9 cellular contexts compared by ENCODE assay signal in the genomic region with DNA sequence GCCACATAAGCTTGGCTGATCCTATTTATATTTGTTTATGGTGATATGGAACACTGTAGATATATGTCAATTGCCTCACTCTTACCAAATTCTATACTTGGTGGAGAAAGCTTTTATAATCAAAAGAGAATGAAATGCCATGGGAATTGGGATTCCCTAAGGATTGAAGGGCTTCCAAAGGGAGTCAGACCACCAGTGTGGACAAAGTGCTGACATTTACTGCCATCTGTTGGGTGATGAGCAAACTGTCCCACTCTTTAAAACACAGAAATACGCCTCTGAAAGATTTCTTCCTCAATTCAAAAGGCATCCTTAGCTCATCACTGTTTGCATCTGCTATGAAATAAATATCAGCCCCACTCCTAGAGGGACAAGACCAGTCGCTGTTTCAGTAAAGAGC. TPM values are rescaled to one million over a fixed set of nuclear protein-coding genes. Genes with fewer than 3 reads are reported as not detected.
A peak's percentile ranks its signal among the peaks of the same experiment; 100 is the strongest.
DNase-seq lines count a peak whose midpoint lies in the region; ATAC-seq and TF ChIP-seq lines count a peak whose summit lies in the region.
"Had no signal": no experiment of that assay in that cellular context is flagged by ENCODE, and none has a peak within 500 bp of the region (broad histone marks: within the 10 kb centered on the region; RNA-seq: fewer than 3 reads in every experiment).

No MANE protein-coding gene starts in this region.

- in situ Hi-C loops in brain microvascular endothelial cell (cut with HindIII; ENCODE audit: low pct_ligation_motif_present, low sequenced_read_pairs): no loop called here

- ATAC-seq in GM21619 (IDR thresholded peaks at IDR 0.05; ENCODE audit: unreplicated experiment): no peak

- no peaks in the 10 kb centered on the region for H4K20me1 ChIP-seq in osteoblast (ENCODE audit: insufficient read depth, low read length)

- peaks cover 14% of the 10 kb centered on the region for H3K27me3 ChIP-seq in brain microvascular endothelial cell (replicated peaks)
- peaks cover 38% of the 10 kb centered on the region for H3K27me3 ChIP-seq in osteoblast (ENCODE audit: insufficient read depth, low read length)

- no peaks in the 10 kb centered on the region for H3K4me1 ChIP-seq in osteoblast (ENCODE audit: insufficient read depth, low read length)

- H3K27ac ChIP-seq in brain microvascular endothelial cell (no peak overlapping the region), osteoblast (ENCODE audit: low read depth, low read length) (no peak overlapping the region), caudate nucleus (ENCODE audit: low read depth, low read length) (no peak overlapping the region)

- no peaks in the 10 kb centered on the region for H3K79me2 ChIP-seq in osteoblast (ENCODE audit: insufficient read depth, low read length)

- no peak overlapping the region for H3K4me2 ChIP-seq in osteoblast (ENCODE audit: insufficient read depth, low read length)

- TF ChIP-seq CTCF in brain microvascular endothelial cell (IDR thresholded peaks at IDR 0.05; ENCODE audit: low read depth, low read length, missing control alignments): peak; percentile 70
- TF ChIP-seq CTCF in osteoblast (IDR thresholded peaks at IDR 0.05; ENCODE audit: extremely low read depth, low read depth, low read length): peak; percentile 52

- H3K4me3 ChIP-seq in brain microvascular endothelial cell (ENCODE audit: low read depth, low read length): no peak overlapping the region
- H3K4me3 ChIP-seq in osteoblast (ENCODE audit: insufficient read depth, low read length): no peak overlapping the region

- H2AFZ ChIP-seq in osteoblast (ENCODE audit: low read length): no peak overlapping the region

- H3K36me3 ChIP-seq in brain microvascular endothelial cell (replicated peaks) (no peaks in the 10 kb centered on the region), osteoblast (ENCODE audit: insufficient read depth, low read length) (no peaks in the 10 kb centered on the region)

- DNase-seq in DMS79 treated with DMSO at 0.1 percent for 48 hours (lab: John Stamatoyannopoulos, UW): peak; percentile 25
- DNase-seq in DMS79 (lab: John Stamatoyannopoulos, UW): no peak
- peak; percentile 24 for DNase-seq in NCI-H1092 treated with DMSO at 0.1 percent for 48 hours (lab: John Stamatoyannopoulos, UW)
- DNase-seq in brain microvascular endothelial cell: no peak
- peak; percentile 83 for DNase-seq in osteoblast (ENCODE audit: insufficient read length, low spot score, missing footprints)
- DNase-seq in stimulated activated CD4-positive, alpha-beta T cell treated with anti-CD3 and anti-CD28 coated beads, Interleukin-4, amount 100 ng/mL, for 4 hours: no peak
- DNase-seq in caudate nucleus (lab: John Stamatoyannopoulos, UW): no peak
- DNase-seq: AML-193 had no signal

- no peaks in the 10 kb centered on the region for H3K9me3 ChIP-seq in osteoblast (ENCODE audit: low read depth, low read length)

RNA-seq across cellular contexts. Expression of gene SLC1A2, which starts 7.1 kb away (rescaled TPM):
- total RNA-seq in osteoblast: 0.72 and 1.5 TPM in 2 replicates

Comparison
In these comparisons a context has a peak if more than half of its experiments do, and no peak if none do; other contexts are left out.
1. DNase-seq: peak in DMS79 treated with DMSO at 0.1 percent for 48 hours (single experiment), NCI-H1092 treated with DMSO at 0.1 percent for 48 hours (single experiment) and osteoblast (single experiment); none in DMS79 (single experiment), brain microvascular endothelial cell (single experiment), stimulated activated CD4-positive, alpha-beta T cell treated with anti-CD3 and anti-CD28 coated beads, Interleukin-4, amount 100 ng/mL, for 4 hours (0 of 2) and caudate nucleus (0 of 61).